1 cellular context compared by ENCODE assay signal in the genomic region with DNA sequence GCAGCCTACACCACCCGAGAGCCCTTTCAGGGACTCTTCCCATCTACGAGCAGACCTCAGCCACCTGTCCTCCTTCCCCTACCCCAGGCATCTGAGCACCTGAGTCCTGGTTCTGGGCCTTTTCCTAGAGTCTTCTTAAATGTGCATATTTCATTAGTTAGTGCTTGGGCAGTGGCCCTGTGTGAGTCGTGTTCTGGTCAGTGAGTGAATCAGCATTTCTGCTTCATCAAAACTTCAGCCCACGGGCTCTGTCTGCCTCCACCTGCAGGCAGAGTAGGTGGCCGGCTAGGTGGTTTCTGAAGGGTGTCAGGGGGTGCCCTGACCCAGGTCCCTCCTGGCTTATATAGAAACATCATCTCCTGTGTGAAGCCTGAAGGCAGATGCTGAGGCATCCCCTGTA.
TF ChIP-seq lines count a peak whose summit lies in the region.

No MANE protein-coding gene starts in this region.

TF ChIP-seq in HepG2, 621 proteins besides CTCF, POLR2A, EP300 and RAD21:
- no peak for TF ChIP-seq ZNF709 (CRISPR knock-in tag; IDR thresholded peaks at IDR 0.05)
- TF ChIP-seq AHR (CRISPR knock-in tag; IDR thresholded peaks at IDR 0.05): no peak
- no peak for TF ChIP-seq ZNF446 (CRISPR knock-in tag; IDR thresholded peaks at IDR 0.05)
- 0 out of 2 replicates have a peak, but pooled peaks have one; percentile 10 for TF ChIP-seq ZNF891 (CRISPR knock-in tag; IDR thresholded peaks at IDR 0.05)
- TF ChIP-seq NFYC (CRISPR knock-in tag; IDR thresholded peaks at IDR 0.05): no peak
